ENCODE assay signal across 8 cellular contexts in the genomic region with DNA sequence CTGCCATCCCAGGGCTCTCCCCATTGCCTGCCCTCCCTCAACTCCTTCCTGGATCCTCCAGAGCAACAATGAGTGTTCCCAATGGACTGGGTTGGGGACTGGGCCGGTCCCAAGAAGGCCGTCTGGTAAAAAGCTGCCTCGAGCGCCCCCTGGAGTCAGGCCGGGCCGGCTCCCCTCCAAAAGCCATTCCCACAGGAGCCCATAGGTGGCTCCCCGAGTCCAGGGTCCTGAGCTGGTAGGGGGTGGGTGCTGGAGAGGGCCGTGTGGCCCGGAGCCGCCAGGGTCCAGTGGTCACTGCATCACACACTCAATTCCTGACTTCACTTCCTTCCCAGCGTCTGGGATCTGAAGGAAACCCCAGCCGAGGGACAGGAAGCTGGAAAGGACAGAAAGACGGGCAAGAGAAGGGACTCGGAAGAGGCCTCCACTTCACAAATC. TPM values are rescaled to one million over a fixed set of nuclear protein-coding genes. Genes with fewer than 3 reads are reported as not detected.
DNase-seq lines count a peak whose midpoint lies in the region; ATAC-seq and TF ChIP-seq lines count a peak whose summit lies in the region.

No MANE protein-coding gene starts in this region.

- H3K36me3 Mint-ChIP-seq in MCF 10A (ENCODE audit: insufficient read depth, unreplicated experiment) = peaks cover 48% of the 10 kb centered on the region

- no peaks in the 10 kb centered on the region for H3K4me1 Mint-ChIP-seq in MCF 10A (ENCODE audit: insufficient read depth, unreplicated experiment)

- DNase-seq in NCI-H2196 (lab: John Stamatoyannopoulos, UW; ENCODE audit: unreplicated experiment) = peak; percentile 12
- DNase-seq in NCI-H2196 treated with DMSO at 0.1 percent for 48 hours (lab: John Stamatoyannopoulos, UW; ENCODE audit: unreplicated experiment) = no peak
- DNase-seq in NCI-H1092 (lab: John Stamatoyannopoulos, UW) = peak; percentile 53
- peak; percentile 78 for DNase-seq in MCF 10A (ENCODE audit: unreplicated experiment)
- peak; percentile 69 for DNase-seq in iris pigment epithelial cell (ENCODE audit: low read depth)
- peak; percentile 50 to 73 for DNase-seq in stimulated activated CD4-positive, alpha-beta T cell treated with anti-CD3 and anti-CD28 coated beads, Interleukin-15, amount 100 ng/mL, for 1 hour (ENCODE audit: low read depth in 1 of 2, low spot score in 1 of 2)

- H3K27ac Mint-ChIP-seq in MCF 10A (ENCODE audit: low read depth, unreplicated experiment) = no peak overlapping the region

- TF ChIP-seq CTCF in VCaP (conservative IDR thresholded peaks at IDR 0.05) (peak; percentile 86), MCF 10A (IDR thresholded peaks at IDR 0.05; ENCODE audit: unreplicated experiment) (peak; percentile 99)

- no peak overlapping the region; the same call in 1 of the 2 replicates for H3K27ac ChIP-seq in VCaP

- CTCF ChIA-PET in MCF 10A (lab: Yijun Ruan, JAX) = interaction anchor here (0.6 to 5.1 kb wide), 31 partner anchors 8 to 472 kb away, joined by 3 to 31 read pairs (median 5); a partner anchor contains a TSS

- BruUV-seq in MCF 10A (replicated peaks; lab: Mats Ljungman, UMichigan) = no TSS peak

- no peak overlapping the region for H3K4me3 Mint-ChIP-seq in MCF 10A (ENCODE audit: unreplicated experiment)

- intact Hi-C loops in MCF 10A (cut with micrococcal nuclease) = loop anchor here (2.0 kb wide), 1 partner anchor 162 kb away; no protein-coding TSS in a partner anchor

- POLR2A ChIA-PET in MCF 10A (lab: Yijun Ruan, JAX) = interaction anchor here (0.6 to 1.9 kb wide), 8 partner anchors 9 to 172 kb away, joined by 3 to 15 read pairs (median 3); a partner anchor contains a TSS

- no peaks in the 10 kb centered on the region for H3K9me3 Mint-ChIP-seq in MCF 10A (ENCODE audit: unreplicated experiment)

- ATAC-seq in GM18868 (IDR thresholded peaks at IDR 0.05; ENCODE audit: unreplicated experiment) = no peak

- H3K27me3 Mint-ChIP-seq in MCF 10A (ENCODE audit: insufficient read depth, unreplicated experiment) = no peaks in the 10 kb centered on the region

RNA-seq across cellular contexts. Expression of a gene that starts 10.7 kb away (rescaled TPM):
- 5.7 and 6.3 TPM in 2 replicates for total RNA-seq in MCF 10A (2022)

RNA-seq across cellular contexts. Expression of a gene that starts 43.4 kb away (rescaled TPM):
- total RNA-seq in MCF 10A (2022) = 10.8 and 21.0 TPM in 2 replicates

RNA-seq across cellular contexts. Expression of a gene that starts 53.6 kb away (rescaled TPM):
- not detected in 2 replicates for total RNA-seq in MCF 10A (2022)
